2 cellular contexts compared by ENCODE assay signal in the genomic region with DNA sequence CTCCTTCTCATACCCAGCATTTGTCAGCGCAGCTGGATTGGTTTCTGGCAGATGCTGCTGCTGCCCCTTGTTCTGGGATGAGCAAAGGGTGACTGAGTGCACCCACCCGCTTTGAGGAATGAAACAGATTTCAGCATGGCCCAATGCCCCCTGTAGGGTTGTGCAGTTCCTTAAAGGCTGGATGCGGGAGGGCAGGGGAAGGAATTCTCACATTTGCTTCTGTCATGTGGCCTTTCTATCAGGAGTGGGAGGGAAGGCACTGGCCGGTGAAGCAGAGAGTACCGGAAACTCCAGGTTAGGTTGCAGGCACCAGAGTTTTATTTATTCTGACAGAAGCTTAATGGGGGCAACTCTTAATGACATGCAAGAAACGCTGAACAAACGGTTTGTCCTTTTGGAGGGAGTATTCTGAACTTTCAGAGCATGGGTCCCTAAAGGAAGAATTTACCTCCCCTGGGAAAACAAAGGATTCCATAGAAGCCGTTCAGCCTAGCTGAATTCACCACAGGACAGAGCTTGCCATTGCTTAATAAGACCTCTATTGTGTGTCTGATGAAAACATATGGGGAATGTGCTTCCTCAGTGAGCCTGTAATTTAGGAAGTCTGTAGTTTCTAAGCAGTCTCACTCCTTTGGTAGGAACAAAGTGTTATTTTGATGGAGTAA.
TF ChIP-seq lines count a peak whose summit lies in the region.

No MANE protein-coding gene starts in this region.

TF ChIP-seq in GM23338, 12 proteins besides CTCF, POLR2A, EP300 and RAD21:
- no peak for TF ChIP-seq ZNF114 (CRISPR knock-in tag; IDR thresholded peaks at IDR 0.05)

TF ChIP-seq in SK-N-SH, 30 proteins besides CTCF, POLR2A, EP300 and RAD21:
- TF ChIP-seq TCF12 (IDR thresholded peaks at IDR 0.05) (no peak), SMC3 (IDR thresholded peaks at IDR 0.05; ENCODE audit: low read depth, low read length) (no peak), NRF1 (IDR thresholded peaks at IDR 0.05; ENCODE audit: low read depth, low read length) (no peak), FOSL2 (IDR thresholded peaks at IDR 0.05; ENCODE audit: borderline replicate concordance, low read depth) (no peak), RXRA (IDR thresholded peaks at IDR 0.05; ENCODE audit: borderline replicate concordance, low read depth) (no peak)
